ENCODE assay signal across 4 cellular contexts in genomic region chr16:3197694-3198333, GRCh38. TPM values are rescaled to one million over a fixed set of nuclear protein-coding genes. Genes with fewer than 3 reads are reported as not detected.
"Had no signal": no experiment of that assay in that cellular context is flagged by ENCODE, and none has a peak within 500 bp of the region (broad histone marks: within the 10 kb centered on the region; RNA-seq: fewer than 3 reads in every experiment).

No MANE protein-coding gene starts in this region.

RNA-seq across cellular contexts. Expression of gene OR1F1, which starts 9.8 kb away (rescaled TPM):
- total RNA-seq: LHCN-M2, M059J, MCF 10A had no signal

RNA-seq across cellular contexts. Expression of gene MEFV, which starts 58.6 kb away (rescaled TPM):
- total RNA-seq: M059J, NCI-H460 had no signal
